Comparison of ENCODE assay signal across 22 cellular contexts in the genomic region with DNA sequence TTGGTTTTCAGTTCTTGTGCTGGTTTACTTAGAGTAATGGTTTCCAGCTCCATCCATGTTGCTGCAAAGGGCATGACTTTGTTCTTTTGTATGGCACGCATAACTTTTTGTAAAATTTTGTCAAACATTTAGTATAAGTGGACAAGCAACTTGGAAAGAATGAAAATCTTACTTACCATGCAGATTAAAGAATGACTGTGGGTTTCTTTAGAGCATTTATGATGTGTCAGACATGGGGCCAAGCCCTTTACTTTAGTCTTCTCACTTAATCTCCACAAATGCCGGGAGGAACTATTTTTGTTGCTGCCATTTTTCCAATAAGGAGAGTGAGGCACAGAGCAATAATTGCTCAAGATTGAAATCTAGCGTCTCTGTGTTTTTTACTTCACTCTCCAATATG.
"Had no signal": no experiment of that assay in that cellular context is flagged by ENCODE, and none has a peak within 500 bp of the region (broad histone marks: within the 10 kb centered on the region; RNA-seq: fewer than 3 reads in every experiment).

No MANE protein-coding gene starts in this region.

- H3K9me3 ChIP-seq: testis, tibial nerve, upper lobe of right lung had no signal

- ATAC-seq: foreskin keratinocyte; left lobe of liver; stimulated activated memory B cell treated with anti-CD40 and anti-IgM and Interleukin-4, amounts not matched to agents 10 μg/mL and 1 μg/mL and 100 μg/mL, for 72 hours; upper lobe of right lung had no signal

- H3K27ac ChIP-seq: spleen, testis, tibial nerve, upper lobe of right lung had no signal

- H3K4me3 ChIP-seq: coronary artery, lung, spleen, testis, tibial nerve, upper lobe of right lung had no signal

- FAIRE-seq: endothelial cell of umbilical vein, islet of Langerhans had no signal

- H3K27me3 ChIP-seq: foreskin keratinocyte, spleen, testis, tibial nerve had no signal

- H3K4me1 ChIP-seq: spleen, testis, tibial nerve had no signal

- H3K36me3 ChIP-seq: spleen, tibial nerve, upper lobe of right lung had no signal

- DNase-seq: central memory CD4-positive, alpha-beta T cell; effector CD4-positive, alpha-beta T cell; endodermal cell; erythroblast; foreskin keratinocyte; hypothalamus; kidney glomerular epithelial cell; mesendoderm; naive B cell; spleen; stimulated activated CD4-positive, alpha-beta T cell treated with anti-CD3 and anti-CD28 coated beads, Interleukin-15, amount 100 ng/mL, for 24 hours; stimulated activated CD4-positive, alpha-beta T cell treated with anti-CD3 and anti-CD28 coated beads, Interleukin-1b, Interleukin-23, amount 100 ng/mL, for 48 hours; stimulated activated CD4-positive, alpha-beta T cell treated with anti-CD3 and anti-CD28 coated beads, Interleukin-4, amount 100 ng/mL, for 24 hours; testis; upper lobe of right lung had no signal
